1 cellular context compared by ENCODE assay signal in the genomic region with DNA sequence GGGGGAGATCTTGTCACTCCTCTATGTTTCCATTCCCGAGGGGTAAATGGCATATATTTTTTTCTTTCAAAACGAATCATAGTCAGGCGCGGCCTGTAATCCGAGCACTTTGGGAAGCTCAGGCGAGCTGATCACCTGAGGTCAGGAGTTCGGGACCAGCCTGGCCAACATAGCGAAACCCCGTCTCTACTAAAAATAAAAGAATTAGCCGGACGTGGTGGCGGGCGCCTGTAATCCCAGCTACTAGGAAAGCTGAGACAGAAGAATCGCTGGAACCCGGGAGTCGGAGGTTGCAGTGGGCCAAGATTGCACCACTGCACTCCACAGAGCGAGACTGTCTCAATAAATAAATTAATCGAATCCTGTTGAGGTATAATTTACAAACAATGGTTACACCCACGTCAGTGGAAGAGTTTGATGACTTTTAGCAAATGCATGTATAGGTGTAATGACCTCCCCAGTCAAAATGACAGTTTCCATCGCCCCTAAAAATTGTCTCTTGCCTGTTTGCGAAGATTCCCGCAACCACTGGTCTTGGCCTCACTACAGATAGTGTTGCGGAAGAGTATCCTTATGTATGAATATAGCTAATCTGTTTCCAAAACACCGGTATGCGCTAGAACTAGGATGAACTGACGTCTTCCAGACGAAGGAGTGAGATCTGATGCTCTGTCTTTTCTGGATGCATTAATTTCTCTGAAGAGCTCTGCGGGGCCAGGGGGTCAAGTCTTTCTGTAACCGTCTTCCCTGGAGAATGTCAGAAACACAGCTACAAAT.
TF ChIP-seq lines count a peak whose summit lies in the region.

No MANE protein-coding gene starts in this region.

TF ChIP-seq in WTC11, 78 proteins besides CTCF, POLR2A, EP300 and RAD21 (continued from another document):
- TF ChIP-seq PRDM15 (CRISPR knock-in tag; IDR thresholded peaks at IDR 0.05), result no peak
- no peak for TF ChIP-seq TP53 (CRISPR knock-in tag; IDR thresholded peaks at IDR 0.05)
- no peak for TF ChIP-seq ZNF232 (CRISPR knock-in tag; IDR thresholded peaks at IDR 0.05)
- no peak for TF ChIP-seq HMGXB4 (CRISPR knock-in tag; IDR thresholded peaks at IDR 0.05)
- TF ChIP-seq, protein P1, sequence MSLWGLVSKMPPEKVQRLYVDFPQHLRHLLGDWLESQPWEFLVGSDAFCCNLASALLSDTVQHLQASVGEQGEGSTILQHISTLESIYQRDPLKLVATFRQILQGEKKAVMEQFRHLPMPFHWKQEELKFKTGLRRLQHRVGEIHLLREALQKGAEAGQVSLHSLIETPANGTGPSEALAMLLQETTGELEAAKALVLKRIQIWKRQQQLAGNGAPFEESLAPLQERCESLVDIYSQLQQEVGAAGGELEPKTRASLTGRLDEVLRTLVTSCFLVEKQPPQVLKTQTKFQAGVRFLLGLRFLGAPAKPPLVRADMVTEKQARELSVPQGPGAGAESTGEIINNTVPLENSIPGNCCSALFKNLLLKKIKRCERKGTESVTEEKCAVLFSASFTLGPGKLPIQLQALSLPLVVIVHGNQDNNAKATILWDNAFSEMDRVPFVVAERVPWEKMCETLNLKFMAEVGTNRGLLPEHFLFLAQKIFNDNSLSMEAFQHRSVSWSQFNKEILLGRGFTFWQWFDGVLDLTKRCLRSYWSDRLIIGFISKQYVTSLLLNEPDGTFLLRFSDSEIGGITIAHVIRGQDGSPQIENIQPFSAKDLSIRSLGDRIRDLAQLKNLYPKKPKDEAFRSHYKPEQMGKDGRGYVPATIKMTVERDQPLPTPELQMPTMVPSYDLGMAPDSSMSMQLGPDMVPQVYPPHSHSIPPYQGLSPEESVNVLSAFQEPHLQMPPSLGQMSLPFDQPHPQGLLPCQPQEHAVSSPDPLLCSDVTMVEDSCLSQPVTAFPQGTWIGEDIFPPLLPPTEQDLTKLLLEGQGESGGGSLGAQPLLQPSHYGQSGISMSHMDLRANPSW (CRISPR knock-in tag; conservative IDR thresholded peaks at IDR 0.05; ENCODE audit: low read depth), result no peak
- TF ChIP-seq E2F4 (CRISPR knock-in tag; IDR thresholded peaks at IDR 0.05; ENCODE audit: borderline replicate concordance, low read depth), result no peak
